ENCODE assay signal across 12 cellular contexts in the genomic region with DNA sequence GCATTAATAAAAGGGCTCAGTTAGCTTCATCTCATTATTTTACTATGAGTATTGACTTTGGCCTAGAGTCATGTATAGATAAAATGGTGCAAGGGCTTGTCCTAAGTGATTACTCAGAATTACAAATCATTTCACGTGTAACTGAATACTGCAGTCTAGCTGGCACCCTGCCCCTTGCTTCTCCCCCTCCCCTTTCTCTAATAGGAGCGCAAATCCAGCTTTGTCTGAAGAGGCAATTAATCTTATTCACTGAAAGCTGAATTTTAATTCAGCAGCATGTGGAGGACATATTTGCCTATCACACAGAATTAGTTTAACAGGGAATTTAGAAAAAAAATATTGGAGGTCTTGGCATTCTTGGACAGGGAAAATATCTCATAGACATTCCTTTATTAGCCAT.
DNase-seq lines count a peak whose midpoint lies in the region; ATAC-seq and TF ChIP-seq lines count a peak whose summit lies in the region.
"Had no signal": no experiment of that assay in that cellular context is flagged by ENCODE, and none has a peak within 500 bp of the region (broad histone marks: within the 10 kb centered on the region; RNA-seq: fewer than 3 reads in every experiment).

No MANE protein-coding gene starts in this region.

- 85% methylated on average over 2 of the region's 2 CpGs for WGBS in esophagus muscularis mucosa

- H3K9me3 ChIP-seq in esophagus muscularis mucosa (no peaks in the 10 kb centered on the region), left ventricle myocardium inferior (replicated peaks) (no peaks in the 10 kb centered on the region), left lung (no peaks in the 10 kb centered on the region)

- ATAC-seq in left lung = no peak
- ATAC-seq: Right ventricle myocardium inferior had no signal

- no peak overlapping the region for H3K27ac ChIP-seq in esophagus muscularis mucosa (replicated peaks in 1 of 4)
- no peak overlapping the region for H3K27ac ChIP-seq in left ventricle myocardium inferior (replicated peaks)
- H3K27ac ChIP-seq in left lung = no peak overlapping the region

- no peak for TF ChIP-seq EP300 in esophagus muscularis mucosa (IDR thresholded peaks at IDR 0.05)

- intact Hi-C loops in esophagus muscularis mucosa (cut with DNase I) = no loop called here
- intact Hi-C loops in left ventricle myocardium inferior (cut with micrococcal nuclease) = no loop called here
- intact Hi-C loops in left lung (cut with DNase I) = no loop called here
- intact Hi-C loops in posterior cingulate gyrus (cut with DNase I) = no loop called here

- TF ChIP-seq POLR2A in esophagus muscularis mucosa (IDR thresholded peaks at IDR 0.05; ENCODE audit: low read depth) = no peak

- DNase-seq in COLO668 (lab: John Stamatoyannopoulos, UW; ENCODE audit: unreplicated experiment) (peak; percentile 36), NCI-H1092 treated with DMSO at 0.1 percent for 48 hours (lab: John Stamatoyannopoulos, UW) (peak; percentile 71), NCI-H526 treated with DMSO at 0.1 percent for 48 hours (lab: John Stamatoyannopoulos, UW) (peak; percentile 78), choroid plexus epithelial cell (ENCODE audit: low read depth) (peak; percentile 26), esophagus muscularis mucosa (ENCODE audit: extremely low spot score) (no peak), left ventricle myocardium inferior (no peak), left lung (no peak), posterior cingulate gyrus (no peak)
- DNase-seq: activated naive CD8-positive, alpha-beta T cell treated with anti-CD3 and anti-CD28 coated beads for 36 hours; kidney glomerular epithelial cell; stimulated activated naive CD4-positive, alpha-beta T cell treated with Interleukin-2 at 50 U/mL for 16 hours had no signal

- TF ChIP-seq CTCF in choroid plexus epithelial cell (conservative IDR thresholded peaks at IDR 0.05; ENCODE audit: low read depth, low read length) (no peak), esophagus muscularis mucosa (IDR thresholded peaks at IDR 0.05) (no peak), left ventricle myocardium inferior (IDR thresholded peaks at IDR 0.05; ENCODE audit: borderline replicate concordance) (no peak), left lung (IDR thresholded peaks at IDR 0.05) (no peak)

- H3K4me1 ChIP-seq in esophagus muscularis mucosa = no peaks in the 10 kb centered on the region
- no peaks in the 10 kb centered on the region for H3K4me1 ChIP-seq in left ventricle myocardium inferior
- no peaks in the 10 kb centered on the region for H3K4me1 ChIP-seq in left lung

- H3K36me3 ChIP-seq in esophagus muscularis mucosa (no peaks in the 10 kb centered on the region), left ventricle myocardium inferior (no peaks in the 10 kb centered on the region), left lung (no peaks in the 10 kb centered on the region)

- H3K27me3 ChIP-seq in esophagus muscularis mucosa (no peaks in the 10 kb centered on the region), left ventricle myocardium inferior (ENCODE audit: low read depth) (no peaks in the 10 kb centered on the region), left lung (no peaks in the 10 kb centered on the region)

- no peak overlapping the region for H3K4me3 ChIP-seq in choroid plexus epithelial cell (ENCODE audit: low read depth, low read length)
- no peak overlapping the region for H3K4me3 ChIP-seq in esophagus muscularis mucosa
- H3K4me3 ChIP-seq in left ventricle myocardium inferior = no peak overlapping the region
- H3K4me3 ChIP-seq in left lung = no peak overlapping the region

Comparison
In these comparisons a context has a peak if more than half of its experiments do, and no peak if none do; other contexts are left out.
1. DNase-seq: peak in COLO668 (single experiment), NCI-H1092 treated with DMSO at 0.1 percent for 48 hours (single experiment), NCI-H526 treated with DMSO at 0.1 percent for 48 hours (single experiment) and choroid plexus epithelial cell (single experiment); none in esophagus muscularis mucosa (single experiment), left ventricle myocardium inferior (single experiment), left lung (0 of 2) and posterior cingulate gyrus (0 of 10).